ENCODE assay signal across 8 cellular contexts in the genomic region with DNA sequence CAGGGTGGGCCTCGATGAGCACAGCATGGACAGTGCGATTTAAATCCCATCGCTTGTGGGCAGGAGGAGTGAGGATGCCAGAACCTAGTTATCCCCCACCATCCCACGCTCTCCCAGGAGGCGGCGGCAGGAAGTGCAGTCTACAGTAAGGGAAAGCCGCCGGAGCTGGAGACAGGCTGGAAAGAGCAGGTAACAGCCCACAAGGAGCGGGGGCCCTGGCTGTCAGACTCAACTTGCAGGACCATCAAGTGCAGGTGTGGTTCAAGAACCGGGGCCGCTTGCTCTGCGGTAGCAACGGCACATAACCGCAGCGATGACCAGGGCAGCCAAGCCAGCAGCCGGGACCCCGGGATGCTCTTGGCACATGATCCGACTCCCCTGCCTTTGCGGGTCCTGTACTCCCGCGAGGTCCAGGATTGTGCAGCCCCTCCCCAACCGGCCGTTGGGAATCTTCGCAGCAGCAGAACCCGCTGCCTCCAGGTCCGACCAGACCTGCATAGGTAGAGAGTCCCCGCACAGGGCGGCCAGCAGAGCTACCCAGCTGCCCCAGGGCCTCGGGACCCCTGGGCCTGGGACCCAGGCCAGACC.
DNase-seq lines count a peak whose midpoint lies in the region; TF ChIP-seq lines count a peak whose summit lies in the region.

No MANE protein-coding gene starts in this region.

- H3K27ac Mint-ChIP-seq in nephron progenitor cell = no peak overlapping the region

- H3K4me1 Mint-ChIP-seq in nephron progenitor cell = peaks cover 17% of the 10 kb centered on the region

- H3K36me3 Mint-ChIP-seq in nephron progenitor cell (ENCODE audit: low read depth) = no peaks in the 10 kb centered on the region

- TF ChIP-seq CTCF in foreskin fibroblast (IDR thresholded peaks at IDR 0.05; ENCODE audit: low read depth, low read length) = peak; percentile 22
- peak; percentile 14 for TF ChIP-seq CTCF in nephron progenitor cell (IDR thresholded peaks at IDR 0.05)

- peak overlapping the region; percentile 76 for H3K4me3 Mint-ChIP-seq in nephron progenitor cell

- peaks cover 7% of the 10 kb centered on the region for H3K9me3 Mint-ChIP-seq in nephron progenitor cell

- peak overlapping the region; percentile 53 to 70 for H3K4me3 ChIP-seq in foreskin fibroblast (ENCODE audit: low read depth in 1 of 2, low read length in 2 of 2)

- DNase-seq in COLO668 (lab: John Stamatoyannopoulos, UW; ENCODE audit: unreplicated experiment) (peak; percentile 65), HCEC 1CT (peak; percentile 17), SK-MEL-5 (ENCODE audit: low read depth, low spot score) (peak; percentile 26), foreskin fibroblast (peak in 1 of 2 donors; percentile 72), nephron progenitor cell (peak; percentile 61), SKM-1 treated with dmso at 0.1 percent for 144 hours (lab: John Stamatoyannopoulos, UW; ENCODE audit: unreplicated experiment) (no peak), 8988T (no peak), NCI-H1694 (lab: John Stamatoyannopoulos, UW) (no peak)

- peaks cover 4% of the 10 kb centered on the region for H3K27me3 Mint-ChIP-seq in nephron progenitor cell (ENCODE audit: low read depth, poor library complexity)

- in situ Hi-C loops in SK-MEL-5 (cut with HindIII; ENCODE audit: low pct_unique_long_range_greater_than_20kb, low sequenced_read_pairs) = no loop called here

Comparison
In these comparisons a context has a peak if more than half of its experiments do, and no peak if none do; other contexts are left out.
1. DNase-seq: peak in COLO668 (single experiment), HCEC 1CT (single experiment), SK-MEL-5 (single experiment) and nephron progenitor cell (single experiment); none in SKM-1 treated with dmso at 0.1 percent for 144 hours (single experiment), 8988T (single experiment) and NCI-H1694 (single experiment).